1 cellular context compared by ENCODE assay signal in the genomic region with DNA sequence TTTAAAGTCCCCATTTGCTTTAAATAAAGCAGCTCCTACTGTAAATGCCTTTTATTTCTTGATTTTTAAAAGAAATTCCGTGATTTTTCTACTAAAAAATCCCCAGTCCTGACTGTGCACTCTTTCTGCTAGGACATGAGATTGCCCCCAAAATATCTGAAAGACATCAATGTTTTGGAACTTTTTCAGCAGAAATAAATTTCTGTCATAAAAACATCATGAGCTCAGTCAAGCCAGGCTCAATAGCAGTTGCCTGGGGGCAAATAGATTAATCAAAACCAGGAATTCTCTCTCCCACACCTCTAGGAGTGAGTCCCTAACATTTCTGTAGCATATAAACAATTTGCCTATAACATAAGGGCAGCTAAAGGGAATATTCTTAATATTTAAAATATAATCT.
TF ChIP-seq lines count a peak whose summit lies in the region.

No MANE protein-coding gene starts in this region.

TF ChIP-seq in SK-N-SH treated with all-trans-retinoic acid at 6 μM for 48 hours, 23 proteins besides CTCF, POLR2A, EP300 and RAD21 (continued from another document):
- TF ChIP-seq, protein P1, sequence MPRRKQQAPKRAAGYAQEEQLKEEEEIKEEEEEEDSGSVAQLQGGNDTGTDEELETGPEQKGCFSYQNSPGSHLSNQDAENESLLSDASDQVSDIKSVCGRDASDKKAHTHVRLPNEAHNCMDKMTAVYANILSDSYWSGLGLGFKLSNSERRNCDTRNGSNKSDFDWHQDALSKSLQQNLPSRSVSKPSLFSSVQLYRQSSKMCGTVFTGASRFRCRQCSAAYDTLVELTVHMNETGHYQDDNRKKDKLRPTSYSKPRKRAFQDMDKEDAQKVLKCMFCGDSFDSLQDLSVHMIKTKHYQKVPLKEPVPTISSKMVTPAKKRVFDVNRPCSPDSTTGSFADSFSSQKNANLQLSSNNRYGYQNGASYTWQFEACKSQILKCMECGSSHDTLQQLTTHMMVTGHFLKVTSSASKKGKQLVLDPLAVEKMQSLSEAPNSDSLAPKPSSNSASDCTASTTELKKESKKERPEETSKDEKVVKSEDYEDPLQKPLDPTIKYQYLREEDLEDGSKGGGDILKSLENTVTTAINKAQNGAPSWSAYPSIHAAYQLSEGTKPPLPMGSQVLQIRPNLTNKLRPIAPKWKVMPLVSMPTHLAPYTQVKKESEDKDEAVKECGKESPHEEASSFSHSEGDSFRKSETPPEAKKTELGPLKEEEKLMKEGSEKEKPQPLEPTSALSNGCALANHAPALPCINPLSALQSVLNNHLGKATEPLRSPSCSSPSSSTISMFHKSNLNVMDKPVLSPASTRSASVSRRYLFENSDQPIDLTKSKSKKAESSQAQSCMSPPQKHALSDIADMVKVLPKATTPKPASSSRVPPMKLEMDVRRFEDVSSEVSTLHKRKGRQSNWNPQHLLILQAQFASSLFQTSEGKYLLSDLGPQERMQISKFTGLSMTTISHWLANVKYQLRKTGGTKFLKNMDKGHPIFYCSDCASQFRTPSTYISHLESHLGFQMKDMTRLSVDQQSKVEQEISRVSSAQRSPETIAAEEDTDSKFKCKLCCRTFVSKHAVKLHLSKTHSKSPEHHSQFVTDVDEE (CRISPR knock-in tag; IDR thresholded peaks at IDR 0.05): no peak
